In the genomic region with DNA sequence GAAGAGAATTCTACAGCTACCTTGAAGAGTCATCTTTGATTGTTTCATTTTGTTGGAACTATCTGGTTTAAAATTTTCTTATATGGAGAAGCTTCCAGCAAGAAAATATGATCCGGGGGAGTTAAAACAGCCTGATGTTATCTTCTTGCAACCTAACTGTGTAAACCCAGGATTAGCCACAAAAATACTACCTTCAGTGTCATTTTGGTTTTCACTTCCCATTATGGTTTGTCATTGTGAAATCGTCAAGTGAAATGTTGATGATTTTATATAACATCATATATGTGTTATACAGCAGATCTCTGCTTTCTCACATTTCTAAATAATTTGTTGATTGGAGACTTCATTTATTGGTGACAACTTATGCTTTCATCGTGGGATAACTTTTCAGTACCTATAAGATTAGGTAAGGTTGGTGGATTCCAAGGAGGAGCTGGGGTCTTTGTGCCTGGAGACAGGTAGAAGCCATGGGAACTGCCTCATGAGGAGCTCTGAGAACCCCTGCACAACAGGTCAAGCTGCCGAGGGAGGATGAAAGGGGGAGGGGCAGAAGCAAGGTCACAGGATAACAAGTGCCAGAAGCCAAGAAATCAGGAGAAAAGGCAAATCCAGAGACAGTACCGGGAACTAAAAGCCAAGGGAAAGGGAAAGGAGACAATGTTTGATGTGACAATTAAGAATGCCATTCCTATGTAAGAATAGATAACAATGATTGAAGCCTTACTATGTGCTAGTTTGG, we compare ENCODE assay signal across 2 cellular contexts.
TF ChIP-seq lines count a peak whose summit lies in the region.

No MANE protein-coding gene starts in this region.

TF ChIP-seq in GM23338, 12 proteins besides CTCF, POLR2A, EP300 and RAD21 (continues in another document):
- TF ChIP-seq STAT1 (IDR thresholded peaks at IDR 0.05; ENCODE audit: unreplicated experiment) (no peak), CREB1 (CRISPR knock-in tag; IDR thresholded peaks at IDR 0.05; ENCODE audit: low read depth) (no peak), JUNB (IDR thresholded peaks at IDR 0.05; ENCODE audit: unreplicated experiment) (no peak), ZNF114 (CRISPR knock-in tag; IDR thresholded peaks at IDR 0.05) (no peak), NANOG (IDR thresholded peaks at IDR 0.05; ENCODE audit: borderline replicate concordance) (no peak), POLR2AphosphoS5 (IDR thresholded peaks at IDR 0.05; ENCODE audit: low read depth) (no peak), EZH2phosphoT487 (IDR thresholded peaks at IDR 0.05; ENCODE audit: unreplicated experiment) (no peak), EZH2 (IDR thresholded peaks at IDR 0.05; ENCODE audit: low read depth, unreplicated experiment) (no peak), ZNF331 (CRISPR knock-in tag; IDR thresholded peaks at IDR 0.05; ENCODE audit: low read depth) (no peak)
- TF ChIP-seq, protein P1, sequence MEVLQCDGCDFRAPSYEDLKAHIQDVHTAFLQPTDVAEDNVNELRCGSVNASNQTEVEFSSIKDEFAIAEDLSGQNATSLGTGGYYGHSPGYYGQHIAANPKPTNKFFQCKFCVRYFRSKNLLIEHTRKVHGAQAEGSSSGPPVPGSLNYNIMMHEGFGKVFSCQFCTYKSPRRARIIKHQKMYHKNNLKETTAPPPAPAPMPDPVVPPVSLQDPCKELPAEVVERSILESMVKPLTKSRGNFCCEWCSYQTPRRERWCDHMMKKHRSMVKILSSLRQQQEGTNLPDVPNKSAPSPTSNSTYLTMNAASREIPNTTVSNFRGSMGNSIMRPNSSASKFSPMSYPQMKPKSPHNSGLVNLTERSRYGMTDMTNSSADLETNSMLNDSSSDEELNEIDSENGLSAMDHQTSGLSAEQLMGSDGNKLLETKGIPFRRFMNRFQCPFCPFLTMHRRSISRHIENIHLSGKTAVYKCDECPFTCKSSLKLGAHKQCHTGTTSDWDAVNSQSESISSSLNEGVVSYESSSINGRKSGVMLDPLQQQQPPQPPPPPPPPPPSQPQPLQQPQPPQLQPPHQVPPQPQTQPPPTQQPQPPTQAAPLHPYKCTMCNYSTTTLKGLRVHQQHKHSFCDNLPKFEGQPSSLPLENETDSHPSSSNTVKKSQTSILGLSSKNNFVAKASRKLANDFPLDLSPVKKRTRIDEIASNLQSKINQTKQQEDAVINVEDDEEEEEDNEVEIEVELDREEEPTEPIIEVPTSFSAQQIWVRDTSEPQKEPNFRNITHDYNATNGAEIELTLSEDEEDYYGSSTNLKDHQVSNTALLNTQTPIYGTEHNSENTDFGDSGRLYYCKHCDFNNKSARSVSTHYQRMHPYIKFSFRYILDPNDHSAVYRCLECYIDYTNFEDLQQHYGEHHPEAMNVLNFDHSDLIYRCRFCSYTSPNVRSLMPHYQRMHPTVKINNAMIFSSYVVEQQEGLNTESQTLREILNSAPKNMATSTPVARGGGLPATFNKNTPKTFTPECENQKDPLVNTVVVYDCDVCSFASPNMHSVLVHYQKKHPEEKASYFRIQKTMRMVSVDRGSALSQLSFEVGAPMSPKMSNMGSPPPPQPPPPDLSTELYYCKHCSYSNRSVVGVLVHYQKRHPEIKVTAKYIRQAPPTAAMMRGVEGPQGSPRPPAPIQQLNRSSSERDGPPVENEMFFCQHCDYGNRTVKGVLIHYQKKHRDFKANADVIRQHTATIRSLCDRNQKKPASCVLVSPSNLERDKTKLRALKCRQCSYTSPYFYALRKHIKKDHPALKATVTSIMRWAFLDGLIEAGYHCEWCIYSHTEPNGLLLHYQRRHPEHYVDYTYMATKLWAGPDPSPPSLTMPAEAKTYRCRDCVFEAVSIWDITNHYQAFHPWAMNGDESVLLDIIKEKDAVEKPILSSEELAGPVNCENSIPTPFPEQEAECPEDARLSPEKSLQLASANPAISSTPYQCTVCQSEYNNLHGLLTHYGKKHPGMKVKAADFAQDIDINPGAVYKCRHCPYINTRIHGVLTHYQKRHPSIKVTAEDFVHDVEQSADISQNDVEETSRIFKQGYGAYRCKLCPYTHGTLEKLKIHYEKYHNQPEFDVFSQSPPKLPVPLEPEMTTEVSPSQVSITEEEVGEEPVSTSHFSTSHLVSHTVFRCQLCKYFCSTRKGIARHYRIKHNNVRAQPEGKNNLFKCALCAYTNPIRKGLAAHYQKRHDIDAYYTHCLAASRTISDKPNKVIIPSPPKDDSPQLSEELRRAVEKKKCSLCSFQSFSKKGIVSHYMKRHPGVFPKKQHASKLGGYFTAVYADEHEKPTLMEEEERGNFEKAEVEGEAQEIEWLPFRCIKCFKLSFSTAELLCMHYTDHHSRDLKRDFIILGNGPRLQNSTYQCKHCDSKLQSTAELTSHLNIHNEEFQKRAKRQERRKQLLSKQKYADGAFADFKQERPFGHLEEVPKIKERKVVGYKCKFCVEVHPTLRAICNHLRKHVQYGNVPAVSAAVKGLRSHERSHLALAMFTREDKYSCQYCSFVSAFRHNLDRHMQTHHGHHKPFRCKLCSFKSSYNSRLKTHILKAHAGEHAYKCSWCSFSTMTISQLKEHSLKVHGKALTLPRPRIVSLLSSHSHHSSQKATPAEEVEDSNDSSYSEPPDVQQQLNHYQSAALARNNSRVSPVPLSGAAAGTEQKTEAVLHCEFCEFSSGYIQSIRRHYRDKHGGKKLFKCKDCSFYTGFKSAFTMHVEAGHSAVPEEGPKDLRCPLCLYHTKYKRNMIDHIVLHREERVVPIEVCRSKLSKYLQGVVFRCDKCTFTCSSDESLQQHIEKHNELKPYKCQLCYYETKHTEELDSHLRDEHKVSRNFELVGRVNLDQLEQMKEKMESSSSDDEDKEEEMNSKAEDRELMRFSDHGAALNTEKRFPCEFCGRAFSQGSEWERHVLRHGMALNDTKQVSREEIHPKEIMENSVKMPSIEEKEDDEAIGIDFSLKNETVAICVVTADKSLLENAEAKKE (CRISPR knock-in tag; IDR thresholded peaks at IDR 0.05), result no peak
- TF ChIP-seq, protein P2, sequence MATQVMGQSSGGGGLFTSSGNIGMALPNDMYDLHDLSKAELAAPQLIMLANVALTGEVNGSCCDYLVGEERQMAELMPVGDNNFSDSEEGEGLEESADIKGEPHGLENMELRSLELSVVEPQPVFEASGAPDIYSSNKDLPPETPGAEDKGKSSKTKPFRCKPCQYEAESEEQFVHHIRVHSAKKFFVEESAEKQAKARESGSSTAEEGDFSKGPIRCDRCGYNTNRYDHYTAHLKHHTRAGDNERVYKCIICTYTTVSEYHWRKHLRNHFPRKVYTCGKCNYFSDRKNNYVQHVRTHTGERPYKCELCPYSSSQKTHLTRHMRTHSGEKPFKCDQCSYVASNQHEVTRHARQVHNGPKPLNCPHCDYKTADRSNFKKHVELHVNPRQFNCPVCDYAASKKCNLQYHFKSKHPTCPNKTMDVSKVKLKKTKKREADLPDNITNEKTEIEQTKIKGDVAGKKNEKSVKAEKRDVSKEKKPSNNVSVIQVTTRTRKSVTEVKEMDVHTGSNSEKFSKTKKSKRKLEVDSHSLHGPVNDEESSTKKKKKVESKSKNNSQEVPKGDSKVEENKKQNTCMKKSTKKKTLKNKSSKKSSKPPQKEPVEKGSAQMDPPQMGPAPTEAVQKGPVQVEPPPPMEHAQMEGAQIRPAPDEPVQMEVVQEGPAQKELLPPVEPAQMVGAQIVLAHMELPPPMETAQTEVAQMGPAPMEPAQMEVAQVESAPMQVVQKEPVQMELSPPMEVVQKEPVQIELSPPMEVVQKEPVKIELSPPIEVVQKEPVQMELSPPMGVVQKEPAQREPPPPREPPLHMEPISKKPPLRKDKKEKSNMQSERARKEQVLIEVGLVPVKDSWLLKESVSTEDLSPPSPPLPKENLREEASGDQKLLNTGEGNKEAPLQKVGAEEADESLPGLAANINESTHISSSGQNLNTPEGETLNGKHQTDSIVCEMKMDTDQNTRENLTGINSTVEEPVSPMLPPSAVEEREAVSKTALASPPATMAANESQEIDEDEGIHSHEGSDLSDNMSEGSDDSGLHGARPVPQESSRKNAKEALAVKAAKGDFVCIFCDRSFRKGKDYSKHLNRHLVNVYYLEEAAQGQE (IDR thresholded peaks at IDR 0.05; ENCODE audit: unreplicated experiment), result no peak

TF ChIP-seq in K562, 482 proteins besides CTCF, POLR2A, EP300 and RAD21:
- no peak for TF ChIP-seq RBM25 (IDR thresholded peaks at IDR 0.05; ENCODE audit: low read depth, low read length, severe bottlenecking)
- TF ChIP-seq CEBPB (tag; IDR thresholded peaks at IDR 0.05), result peak; percentile 35
